15 cellular contexts compared by ENCODE assay signal in the genomic region with DNA sequence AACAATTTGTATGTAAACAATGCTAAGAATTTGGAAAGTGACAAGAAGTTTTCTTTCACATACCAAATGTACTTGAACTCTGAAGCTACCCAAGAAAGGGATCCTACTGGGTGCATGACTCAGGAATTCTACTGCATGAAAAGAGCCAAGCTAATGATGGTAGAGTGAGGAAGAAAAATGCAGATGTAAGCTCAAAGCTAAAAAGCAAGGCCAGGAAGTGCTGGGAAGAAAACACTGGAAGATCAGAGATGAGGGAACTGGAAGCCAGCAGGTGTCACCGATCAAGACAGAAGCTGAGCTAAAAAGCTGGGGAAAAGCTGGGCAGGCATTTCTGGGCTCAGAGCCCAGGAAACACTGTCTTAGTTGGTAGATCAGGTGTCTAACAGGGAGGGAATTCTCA.
DNase-seq lines count a peak whose midpoint lies in the region; ATAC-seq lines count a peak whose summit lies in the region.
"Had no signal": no experiment of that assay in that cellular context is flagged by ENCODE, and none has a peak within 500 bp of the region (broad histone marks: within the 10 kb centered on the region; RNA-seq: fewer than 3 reads in every experiment).

No MANE protein-coding gene starts in this region.

- no peaks in the 10 kb centered on the region for H3K4me1 ChIP-seq in SJCRH30
- H3K4me1 ChIP-seq: adrenal gland, suprapubic skin had no signal

- H3K36me3 ChIP-seq in SJCRH30: no peaks in the 10 kb centered on the region
- H3K36me3 ChIP-seq: adrenal gland, suprapubic skin had no signal

- H3K9me3 ChIP-seq in SJCRH30 (replicated peaks): no peaks in the 10 kb centered on the region
- H3K9me3 ChIP-seq: adrenal gland, suprapubic skin had no signal

- H3K27ac ChIP-seq in SJCRH30: no peak overlapping the region
- H3K27ac ChIP-seq: adrenal gland, suprapubic skin had no signal

- DNase-seq in DMS153 (lab: John Stamatoyannopoulos, UW) (peak; percentile 51), HT-29 (ENCODE audit: low spot score) (peak; percentile 11), SJCRH30 (peak; percentile 7 to 45), medulla oblongata (ENCODE audit: extremely low spot score) (peak; percentile 11), CD1c-positive myeloid dendritic cell (ENCODE audit: extremely low spot score) (no peak), superior temporal gyrus (ENCODE audit: extremely low spot score) (no peak)
- no peak for DNase-seq in effector CD8-positive, alpha-beta T cell (lab: John Stamatoyannopoulos, UW)
- DNase-seq: activated CD8-positive, alpha-beta T cell treated with anti-CD3 and anti-CD28 coated beads, Interleukin-2, amount 10 ng/mL, durations not matched to agents 7 days and 5 days; adrenal gland; caudate nucleus; DND-41; effector memory CD8-positive, alpha-beta T cell; right cardiac atrium had no signal

- no peak for ATAC-seq in HG02763 (IDR thresholded peaks at IDR 0.05; ENCODE audit: unreplicated experiment)
- ATAC-seq: activated CD8-positive, alpha-beta T cell treated with anti-CD3 and anti-CD28 coated beads, Interleukin-2, amount 10 ng/mL, durations not matched to agents 7 days and 5 days; effector memory CD8-positive, alpha-beta T cell; right cardiac atrium had no signal

- no peak overlapping the region for H3K4me3 ChIP-seq in SJCRH30
- H3K4me3 ChIP-seq: adrenal gland, suprapubic skin had no signal

- H3K27me3 ChIP-seq in SJCRH30: no peaks in the 10 kb centered on the region
- H3K27me3 ChIP-seq: adrenal gland, suprapubic skin had no signal

Comparison
In these comparisons a context has a peak if more than half of its experiments do, and no peak if none do; other contexts are left out.
1. DNase-seq: peak in DMS153 (single experiment), HT-29 (single experiment), SJCRH30 (2 of 2) and medulla oblongata (single experiment); none in effector CD8-positive, alpha-beta T cell (single experiment), CD1c-positive myeloid dendritic cell (single experiment) and superior temporal gyrus (single experiment).